Comparison of ENCODE assay signal across 1 cellular context in the genomic region with DNA sequence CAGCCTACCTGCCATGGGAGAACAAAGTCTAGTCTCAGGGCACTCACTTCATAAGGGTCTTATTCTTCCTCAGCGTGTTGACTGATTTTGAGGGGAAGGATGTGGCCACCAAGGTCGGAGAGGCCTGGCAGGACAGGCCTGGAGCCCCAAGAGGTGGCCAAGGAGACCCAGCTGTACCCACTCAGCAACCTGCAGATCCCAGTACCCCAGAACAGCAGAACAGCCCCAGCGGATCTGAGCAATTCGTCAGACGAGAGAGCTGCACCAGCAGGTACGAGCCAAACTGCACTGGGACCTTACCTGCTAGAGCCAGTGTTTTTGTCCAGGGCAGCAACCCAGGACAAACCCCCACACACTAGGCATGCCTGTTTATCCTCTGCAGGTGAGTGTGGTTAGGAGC.
TF ChIP-seq lines count a peak whose summit lies in the region.

No MANE protein-coding gene starts in this region.

TF ChIP-seq in K562, 482 proteins besides CTCF, POLR2A, EP300 and RAD21 (continued from another document):
- TF ChIP-seq, protein P1, sequence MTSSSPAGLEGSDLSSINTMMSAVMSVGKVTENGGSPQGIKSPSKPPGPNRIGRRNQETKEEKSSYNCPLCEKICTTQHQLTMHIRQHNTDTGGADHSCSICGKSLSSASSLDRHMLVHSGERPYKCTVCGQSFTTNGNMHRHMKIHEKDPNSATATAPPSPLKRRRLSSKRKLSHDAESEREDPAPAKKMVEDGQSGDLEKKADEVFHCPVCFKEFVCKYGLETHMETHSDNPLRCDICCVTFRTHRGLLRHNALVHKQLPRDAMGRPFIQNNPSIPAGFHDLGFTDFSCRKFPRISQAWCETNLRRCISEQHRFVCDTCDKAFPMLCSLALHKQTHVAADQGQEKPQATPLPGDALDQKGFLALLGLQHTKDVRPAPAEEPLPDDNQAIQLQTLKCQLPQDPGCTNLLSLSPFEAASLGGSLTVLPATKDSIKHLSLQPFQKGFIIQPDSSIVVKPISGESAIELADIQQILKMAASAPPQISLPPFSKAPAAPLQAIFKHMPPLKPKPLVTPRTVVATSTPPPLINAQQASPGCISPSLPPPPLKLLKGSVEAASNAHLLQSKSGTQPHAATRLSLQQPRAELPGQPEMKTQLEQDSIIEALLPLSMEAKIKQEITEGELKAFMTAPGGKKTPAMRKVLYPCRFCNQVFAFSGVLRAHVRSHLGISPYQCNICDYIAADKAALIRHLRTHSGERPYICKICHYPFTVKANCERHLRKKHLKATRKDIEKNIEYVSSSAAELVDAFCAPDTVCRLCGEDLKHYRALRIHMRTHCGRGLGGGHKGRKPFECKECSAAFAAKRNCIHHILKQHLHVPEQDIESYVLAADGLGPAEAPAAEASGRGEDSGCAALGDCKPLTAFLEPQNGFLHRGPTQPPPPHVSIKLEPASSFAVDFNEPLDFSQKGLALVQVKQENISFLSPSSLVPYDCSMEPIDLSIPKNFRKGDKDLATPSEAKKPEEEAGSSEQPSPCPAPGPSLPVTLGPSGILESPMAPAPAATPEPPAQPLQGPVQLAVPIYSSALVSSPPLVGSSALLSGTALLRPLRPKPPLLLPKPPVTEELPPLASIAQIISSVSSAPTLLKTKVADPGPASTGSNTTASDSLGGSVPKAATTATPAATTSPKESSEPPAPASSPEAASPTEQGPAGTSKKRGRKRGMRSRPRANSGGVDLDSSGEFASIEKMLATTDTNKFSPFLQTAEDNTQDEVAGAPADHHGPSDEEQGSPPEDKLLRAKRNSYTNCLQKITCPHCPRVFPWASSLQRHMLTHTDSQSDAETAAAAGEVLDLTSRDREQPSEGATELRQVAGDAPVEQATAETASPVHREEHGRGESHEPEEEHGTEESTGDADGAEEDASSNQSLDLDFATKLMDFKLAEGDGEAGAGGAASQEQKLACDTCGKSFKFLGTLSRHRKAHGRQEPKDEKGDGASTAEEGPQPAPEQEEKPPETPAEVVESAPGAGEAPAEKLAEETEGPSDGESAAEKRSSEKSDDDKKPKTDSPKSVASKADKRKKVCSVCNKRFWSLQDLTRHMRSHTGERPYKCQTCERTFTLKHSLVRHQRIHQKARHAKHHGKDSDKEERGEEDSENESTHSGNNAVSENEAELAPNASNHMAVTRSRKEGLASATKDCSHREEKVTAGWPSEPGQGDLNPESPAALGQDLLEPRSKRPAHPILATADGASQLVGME (CRISPR knock-in tag; IDR thresholded peaks at IDR 0.05): no peak
- TF ChIP-seq ZNF830 (CRISPR knock-in tag; IDR thresholded peaks at IDR 0.05): no peak
- TF ChIP-seq ZNF121 (CRISPR knock-in tag; conservative IDR thresholded peaks at IDR 0.05): no peak
- no peak for TF ChIP-seq SIN3A (IDR thresholded peaks at IDR 0.05; ENCODE audit: borderline replicate concordance in 2 of 2, control insufficient read depth in 1 of 2, low read depth in 2 of 2, low read length in 2 of 2)
